28 cellular contexts compared by ENCODE assay signal in genomic region chr6:70714716-70715257, GRCh38.
"Had no signal": no experiment of that assay in that cellular context is flagged by ENCODE, and none has a peak within 500 bp of the region (broad histone marks: within the 10 kb centered on the region; RNA-seq: fewer than 3 reads in every experiment).

No MANE protein-coding gene starts in this region.

- H3K4me3 ChIP-seq: neural progenitor cell, ovary, psoas muscle, skin epidermis, smooth muscle cell, spleen, suprapubic skin, testis, tibial artery, transverse colon, upper lobe of right lung, uterus had no signal

- H3K4me2 ChIP-seq: neural progenitor cell, smooth muscle cell had no signal

- H3K9me3 ChIP-seq: ovary, testis had no signal

- ATAC-seq: natural killer cell; psoas muscle; right cardiac atrium; sciatic nerve; stimulated activated memory B cell treated with anti-CD40 and anti-IgM and Interleukin-4, amounts not matched to agents 10 μg/mL and 1 μg/mL and 100 μg/mL, for 72 hours; stimulated activated naive CD8-positive, alpha-beta T cell treated with anti-CD3 and anti-CD28 coated beads, Interleukin-15, amount 100 ng/mL, for 72 hours; stimulated activated naive CD8-positive, alpha-beta T cell treated with anti-CD3 and anti-CD28 coated beads, Interleukin-15, Interleukin-2, amounts not matched to agents 100 U/mL and 50 U/mL, for 24 hours; upper lobe of right lung had no signal

- H3K27ac ChIP-seq: neural progenitor cell, ovary, parathyroid adenoma, psoas muscle, skin epidermis, spleen, suprapubic skin, testis, tibial artery, transverse colon, upper lobe of right lung, uterus had no signal

- H2AFZ ChIP-seq: neural progenitor cell, parathyroid adenoma had no signal

- H3K36me3 ChIP-seq: neural progenitor cell, ovary, suprapubic skin, tibial artery, transverse colon, upper lobe of right lung, uterus had no signal

- DNase-seq: natural killer cell; occipital lobe; ovary; posterior cingulate gyrus; psoas muscle; right cardiac atrium; spleen; stimulated activated CD4-positive, alpha-beta T cell treated with anti-CD3 and anti-CD28 coated beads, Interleukin-12 subunit alpha, Interleukin-12 subunit beta, amount 100 ng/mL, for 4 hours; stimulated activated CD4-positive, alpha-beta T cell treated with anti-CD3 and anti-CD28 coated beads, Interleukin-1b, Interleukin-23, amount 100 ng/mL, for 48 hours; stimulated activated CD4-positive, alpha-beta T cell treated with anti-CD3 and anti-CD28 coated beads, Interleukin-4, amount 100 ng/mL, for 1 hour; stimulated activated CD4-positive, alpha-beta T cell treated with anti-CD3 and anti-CD28 coated beads, Interleukin-4, amount 100 ng/mL, for 4 hours; stimulated activated CD8-positive, alpha-beta memory T cell treated with anti-CD3 and anti-CD28 coated beads, Interleukin-4, amount 100 ng/mL, for 48 hours; stimulated activated naive CD4-positive, alpha-beta T cell; stimulated activated naive CD8-positive, alpha-beta T cell treated with anti-CD3 and anti-CD28 coated beads, Interleukin-15, amount 100 ng/mL, for 72 hours; stimulated activated naive CD8-positive, alpha-beta T cell treated with anti-CD3 and anti-CD28 coated beads, Interleukin-15, Interleukin-2, amounts not matched to agents 100 U/mL and 50 U/mL, for 24 hours; substantia nigra; testis; tibial artery; transverse colon; upper lobe of right lung; uterus had no signal

- H3K4me1 ChIP-seq: neural progenitor cell, suprapubic skin, testis, upper lobe of right lung, uterus had no signal

- H3K27me3 ChIP-seq: neural progenitor cell, ovary, spleen, suprapubic skin, testis, tibial artery, transverse colon, upper lobe of right lung, uterus had no signal

- H3K9ac ChIP-seq: neural progenitor cell, parathyroid adenoma had no signal
